Comparison of ENCODE assay signal across 23 cellular contexts in the genomic region with DNA sequence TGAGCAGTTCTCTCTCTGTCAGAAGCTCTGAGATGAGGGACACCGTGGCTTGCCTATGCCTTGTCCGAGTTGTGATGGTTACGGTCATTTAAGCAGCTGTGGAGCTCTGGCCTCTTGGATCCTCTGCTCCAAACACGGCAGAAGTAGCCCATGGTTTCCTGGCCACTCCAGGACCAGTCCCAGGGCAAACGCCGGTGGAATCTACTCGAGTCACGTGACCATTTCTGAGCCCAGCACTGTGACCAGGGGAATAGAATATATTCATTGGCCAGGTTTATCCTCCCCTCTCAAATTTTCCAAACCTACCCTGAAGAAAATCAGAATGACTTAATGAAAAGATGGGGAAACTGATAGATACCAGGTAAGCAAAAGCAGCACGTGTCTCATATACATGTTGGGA.
"Had no signal": no experiment of that assay in that cellular context is flagged by ENCODE, and none has a peak within 500 bp of the region (broad histone marks: within the 10 kb centered on the region; RNA-seq: fewer than 3 reads in every experiment).

No MANE protein-coding gene starts in this region.

- H3K4me2 ChIP-seq: SK-N-SH had no signal

- ATAC-seq: Panc1 had no signal

- H3K9ac ChIP-seq: SK-N-SH had no signal

- H3K4me3 ChIP-seq: MG63 had no signal

- H3K9me3 ChIP-seq: MG63, SK-N-SH had no signal

- H3K27me3 ChIP-seq: MG63 had no signal

- DNase-seq: IMR-90, Karpas-422, KG1, MG63, NCI-H1092, NCI-H1105 treated with DMSO at 0.1 percent for 48 hours, NCI-H1417 treated with DMSO at 0.1 percent for 48 hours, NCI-H146, NCI-H1694 treated with DMSO at 0.1 percent for 48 hours, NCI-H1930, NCI-H2081, NCI-H2171, NCI-H226, NCI-H446, NCI-H510A, NCI-H524 treated with DMSO at 0.1 percent for 48 hours, NCI-H69, NCI-H774, SHP77, SK-N-SH, SW 1271 had no signal

- H3K36me3 ChIP-seq: MG63 had no signal

- H3K27ac ChIP-seq: RWPE1 had no signal
